ENCODE assay signal across 8 cellular contexts in genomic region chr2:65320042-65320711, GRCh38.
DNase-seq lines count a peak whose midpoint lies in the region; ATAC-seq, FAIRE-seq and TF ChIP-seq lines count a peak whose summit lies in the region.

No MANE protein-coding gene starts in this region.

- H3K9me2 ChIP-seq in Karpas-422 (replicated peaks; ENCODE audit: insufficient read depth, low read length), result no peaks in the 10 kb centered on the region

- H3K4me1 ChIP-seq in small intestine (ENCODE audit: control insufficient read depth in 2 of 2, insufficient read depth in 1 of 2, low read depth in 1 of 2, low read length in 1 of 2) (peaks cover 2 to 7% of the 10 kb centered on the region in 2 donors), Karpas-422 (ENCODE audit: low read length) (peaks cover 29% of the 10 kb centered on the region)

- in situ Hi-C loops in ACHN (cut with HindIII; ENCODE audit: low pct_ligation_motif_present, low pct_unique_long_range_greater_than_20kb, low sequenced_read_pairs), result no loop called here

- 57 to 64% (median 59%) methylated on average over 9 of the region's 9 CpGs for WGBS in small intestine, 3 donors

- H3K27me3 ChIP-seq in small intestine (ENCODE audit: control insufficient read depth in 2 of 2, insufficient read depth in 2 of 2, low read length in 2 of 2) (no peaks in the 10 kb centered on the region), Karpas-422 (ENCODE audit: low read length) (no peaks in the 10 kb centered on the region)

- TF ChIP-seq POLR2A in GM18505 (IDR thresholded peaks at IDR 0.05; ENCODE audit: borderline replicate concordance, extremely low read depth, insufficient read depth, insufficient read length), result no peak
- no peak for TF ChIP-seq POLR2A in erythroblast (IDR thresholded peaks at IDR 0.05; ENCODE audit: low read length)

- no peak overlapping the region for H2AFZ ChIP-seq in Karpas-422 (ENCODE audit: low read length)

- FAIRE-seq in RCC 7860 (lab: Jason Lieb, UNC) (peak; percentile 97), small intestine (lab: Jason Lieb, UNC) (no peak)

- ATAC-seq in GM18505 (IDR thresholded peaks at IDR 0.05; ENCODE audit: unreplicated experiment) (peak; percentile 53), HG02840 (IDR thresholded peaks at IDR 0.05; ENCODE audit: low FRiP score, unreplicated experiment) (peak; percentile 73)

- H3K4me2 ChIP-seq in Karpas-422 (ENCODE audit: low read depth, low read length, poor library complexity, severe bottlenecking), result no peak overlapping the region

- H3K9me3 ChIP-seq in small intestine (ENCODE audit: control insufficient read depth, low read depth) (no peaks in the 10 kb centered on the region), Karpas-422 (ENCODE audit: low read length) (no peaks in the 10 kb centered on the region)

- H3K4me3 ChIP-seq in small intestine (ENCODE audit: low read depth in 1 of 2, low read length in 2 of 2), result no peak overlapping the region
- no peak overlapping the region for H3K4me3 ChIP-seq in Karpas-422 (ENCODE audit: low read length)

- peak overlapping the region; percentile 73 to 79 for H3K27ac ChIP-seq in small intestine (ENCODE audit: low read depth in 1 of 2, low read length in 1 of 2)
- H3K27ac ChIP-seq in Karpas-422 (ENCODE audit: low read length), result no peak overlapping the region

- no peak overlapping the region for H3K9ac ChIP-seq in Karpas-422 (ENCODE audit: low read length)

- peaks cover 3 to 4% of the 10 kb centered on the region in 2 donors for H3K36me3 ChIP-seq in small intestine (ENCODE audit: control insufficient read depth in 2 of 2, insufficient read depth in 2 of 2, low read length in 2 of 2)
- H3K36me3 ChIP-seq in Karpas-422 (ENCODE audit: insufficient read depth, low read length), result no peaks in the 10 kb centered on the region

- H4K20me1 ChIP-seq in Karpas-422 (ENCODE audit: insufficient read depth, low read depth, low read length), result peaks cover 12% of the 10 kb centered on the region; the same call in 1 of the 2 replicates

- peak; percentile 97 for DNase-seq in ACHN
- DNase-seq in RCC 7860 (ENCODE audit: low spot score), result peak; percentile 99
- peak; percentile 10 to 15 for DNase-seq in erythroblast (lab: John Stamatoyannopoulos, UW)
- DNase-seq in small intestine, result peak; percentile 92
- no peak for DNase-seq in NCI-H1417 (lab: John Stamatoyannopoulos, UW)
- no peak for DNase-seq in Karpas-422

- no peaks in the 10 kb centered on the region for H3K79me2 ChIP-seq in Karpas-422 (ENCODE audit: low read length)

Comparison
In these comparisons a context has a peak if more than half of its experiments do, and no peak if none do; other contexts are left out.
1. DNase-seq: peak in ACHN (single experiment), RCC 7860 (single experiment), erythroblast (2 of 2) and small intestine (single experiment); none in NCI-H1417 (0 of 3) and Karpas-422 (single experiment).